Comparison of ENCODE assay signal across 20 cellular contexts in the genomic region with DNA sequence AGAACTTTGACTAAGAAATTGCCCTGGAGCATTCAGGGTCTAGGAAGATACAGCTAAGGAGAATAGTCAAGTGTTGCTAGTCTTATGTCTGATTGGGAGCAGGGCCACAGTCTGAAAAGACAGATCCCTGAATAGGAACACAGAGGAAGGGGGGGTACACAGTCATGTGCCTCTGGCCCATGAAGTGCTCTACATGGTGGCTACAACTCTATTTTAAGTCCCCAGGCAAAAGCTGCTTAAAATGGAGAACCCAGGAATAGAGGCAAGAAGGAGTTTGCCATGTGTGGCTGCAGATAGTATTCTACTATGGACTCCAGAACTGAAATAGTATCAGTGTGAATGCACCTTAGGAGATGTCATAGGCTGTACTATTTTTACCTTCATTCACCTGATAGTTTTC.
"Had no signal": no experiment of that assay in that cellular context is flagged by ENCODE, and none has a peak within 500 bp of the region (broad histone marks: within the 10 kb centered on the region; RNA-seq: fewer than 3 reads in every experiment).

No MANE protein-coding gene starts in this region.

- H3K27me3 ChIP-seq: body of pancreas, dorsolateral prefrontal cortex, thyroid gland had no signal

- H3K9me3 ChIP-seq: body of pancreas, thyroid gland had no signal

- ATAC-seq: activated CD4-positive, CD25-positive, alpha-beta regulatory T cell treated with anti-CD3 and anti-CD28 coated beads, Interleukin-2, amount 50 U/mL, for 24 hours; body of pancreas; effector memory CD8-positive, alpha-beta T cell; esophagus mucosa had no signal

- H3K27ac ChIP-seq: body of pancreas, thyroid gland, VCaP had no signal

- H3K4me1 ChIP-seq: body of pancreas, thyroid gland had no signal

- DNase-seq: activated CD4-positive, alpha-beta memory T cell treated with anti-CD3 and anti-CD28 coated beads, Interleukin-2, amount 10 ng/mL, durations not matched to agents 7 days and 5 days; activated CD4-positive, alpha-beta T cell treated with anti-CD3 and anti-CD28 coated beads, Interleukin-2, amount 10 ng/mL, durations not matched to agents 24 days and 14 days; activated effector memory CD4-positive, alpha-beta T cell treated with anti-CD3 and anti-CD28 coated beads, Interleukin-2, amount 50 U/mL, for 16 hours; activated naive CD4-positive, alpha-beta T cell treated with anti-CD3 and anti-CD28 coated beads, Interleukin-2, amount 10 ng/mL, durations not matched to agents 7 days and 5 days; amygdala; body of pancreas; caudate nucleus; dorsolateral prefrontal cortex; effector memory CD8-positive, alpha-beta T cell; foreskin melanocyte; glutamatergic neuron; hypothalamus; nephron progenitor cell; posterior cingulate gyrus; stimulated activated CD4-positive, alpha-beta T cell treated with anti-CD3 and anti-CD28 coated beads, Interleukin-4, amount 100 ng/mL, for 24 hours; stimulated activated naive CD4-positive, alpha-beta T cell treated with Interleukin-2 at 50 U/mL for 16 hours; thyroid gland had no signal

- H3K4me3 ChIP-seq: body of pancreas, dorsolateral prefrontal cortex, thyroid gland had no signal

- H3K36me3 ChIP-seq: thyroid gland had no signal
